In genomic region chr20:36891211-36891610, GRCh38 we compare ENCODE assay signal across 27 cellular contexts. TPM values are rescaled to one million over a fixed set of nuclear protein-coding genes. Genes with fewer than 3 reads are reported as not detected.
"Had no signal": no experiment of that assay in that cellular context is flagged by ENCODE, and none has a peak within 500 bp of the region (broad histone marks: within the 10 kb centered on the region; RNA-seq: fewer than 3 reads in every experiment).

No MANE protein-coding gene starts in this region.

- H3K27me3 ChIP-seq: heart left ventricle, right lobe of liver, uterus had no signal

- H3K36me3 ChIP-seq: uterus had no signal

- H3K9me3 Mint-ChIP-seq: activated CD4-positive, alpha-beta memory T cell treated with anti-CD3 and anti-CD28 coated beads for 36 hours; activated CD4-positive, alpha-beta T cell treated with anti-CD3 and anti-CD28 coated beads, Interleukin-2, amount 10 ng/mL, durations not matched to agents 24 days and 14 days; central memory CD8-positive, alpha-beta T cell; dendritic cell treated with granulocyte-macrophage colony-stimulating factor and Interleukin-4, amounts not matched to agents 40 ng/mL and 50 ng/mL, for 4 days; endodermal cell; immature natural killer cell; mesothelial cell of epicardium; naive B cell; T-helper 1 cell treated with Interleukin-12 subunit alpha and Interleukin-12 subunit beta and Interleukin-4 antibody, amounts not matched to agents 30 μg/mL and 1 μg/mL, for 36 hours had no signal

- H3K4me1 ChIP-seq: right lobe of liver, uterus had no signal

- H3K27me3 Mint-ChIP-seq: activated CD4-positive, alpha-beta memory T cell treated with anti-CD3 and anti-CD28 coated beads for 36 hours; activated CD4-positive, alpha-beta T cell treated with anti-CD3 and anti-CD28 coated beads, Interleukin-2, amount 10 ng/mL, durations not matched to agents 24 days and 14 days; central memory CD8-positive, alpha-beta T cell; dendritic cell treated with granulocyte-macrophage colony-stimulating factor and Interleukin-4, amounts not matched to agents 40 ng/mL and 50 ng/mL, for 4 days; naive B cell had no signal

- H3K36me3 Mint-ChIP-seq: mesothelial cell of epicardium, naive B cell had no signal

- DNase-seq: activated CD4-positive, alpha-beta memory T cell treated with anti-CD3 and anti-CD28 coated beads for 36 hours; activated CD4-positive, alpha-beta T cell treated with anti-CD3 and anti-CD28 coated beads, Interleukin-2, amount 10 ng/mL, durations not matched to agents 24 days and 14 days; activated CD4-positive, CD25-positive, alpha-beta regulatory T cell treated with anti-CD3 and anti-CD28 coated beads, Interleukin-2, amount 50 U/mL, for 72 hours; activated gamma-delta T cell; activated naive CD4-positive, alpha-beta T cell treated with anti-CD3 and anti-CD28 coated beads, Interleukin-2, amount 50 U/mL, for 16 hours; activated T-cell treated with anti-CD3 and anti-CD28 coated beads for 4 hours; endodermal cell; foreskin fibroblast; heart left ventricle; hypothalamus; immature natural killer cell; kidney; left colon; naive B cell; right lobe of liver; stimulated activated CD4-positive, alpha-beta T cell treated with anti-CD3 and anti-CD28 coated beads, Interleukin-2, amount 100 ng/mL, for 48 hours; stimulated activated naive CD8-positive, alpha-beta T cell treated with anti-CD3 and anti-CD28 coated beads, Interleukin-15, Interleukin-2, amounts not matched to agents 100 U/mL and 50 U/mL, for 24 hours; T-helper 9 cell; trophoblast cell; uterus had no signal

- ATAC-seq: esophagus mucosa; heart left ventricle; left colon; right lobe of liver; stimulated activated naive CD8-positive, alpha-beta T cell treated with anti-CD3 and anti-CD28 coated beads, Interleukin-15, Interleukin-2, amounts not matched to agents 100 U/mL and 50 U/mL, for 24 hours had no signal

- H3K9me3 ChIP-seq: heart left ventricle, right lobe of liver, thoracic aorta, uterus had no signal

- H3K4me3 ChIP-seq: heart left ventricle, right lobe of liver, thoracic aorta, uterus had no signal

- H3K27ac Mint-ChIP-seq: activated CD4-positive, alpha-beta memory T cell treated with anti-CD3 and anti-CD28 coated beads for 36 hours; activated CD4-positive, alpha-beta T cell treated with anti-CD3 and anti-CD28 coated beads, Interleukin-2, amount 10 ng/mL, durations not matched to agents 24 days and 14 days; dendritic cell treated with granulocyte-macrophage colony-stimulating factor and Interleukin-4, amounts not matched to agents 40 ng/mL and 50 ng/mL, for 4 days; endodermal cell; mesothelial cell of epicardium; T-helper 1 cell treated with Interleukin-12 subunit alpha and Interleukin-12 subunit beta and Interleukin-4 antibody, amounts not matched to agents 30 μg/mL and 1 μg/mL, for 36 hours had no signal

- H3K4me3 Mint-ChIP-seq: activated CD4-positive, alpha-beta memory T cell treated with anti-CD3 and anti-CD28 coated beads for 36 hours; activated CD4-positive, alpha-beta T cell treated with anti-CD3 and anti-CD28 coated beads, Interleukin-2, amount 10 ng/mL, durations not matched to agents 24 days and 14 days; central memory CD8-positive, alpha-beta T cell; dendritic cell treated with granulocyte-macrophage colony-stimulating factor and Interleukin-4, amounts not matched to agents 40 ng/mL and 50 ng/mL, for 4 days; endodermal cell; immature natural killer cell; mesothelial cell of epicardium; naive B cell; T-helper 1 cell treated with Interleukin-12 subunit alpha and Interleukin-12 subunit beta and Interleukin-4 antibody, amounts not matched to agents 30 μg/mL and 1 μg/mL, for 36 hours had no signal

- H3K27ac ChIP-seq: heart left ventricle, right lobe of liver, thoracic aorta, uterus had no signal

RNA-seq across cellular contexts. Expression of gene TLDC2, which starts 15.3 kb away (rescaled TPM):
- total RNA-seq: activated CD4-positive, alpha-beta memory T cell treated with anti-CD3 and anti-CD28 coated beads for 36 hours; activated CD4-positive, alpha-beta T cell treated with anti-CD3 and anti-CD28 coated beads, Interleukin-2, amount 10 ng/mL, durations not matched to agents 24 days and 14 days; heart left ventricle; osteoblast had no signal
